8 cellular contexts compared by ENCODE assay signal in the genomic region with DNA sequence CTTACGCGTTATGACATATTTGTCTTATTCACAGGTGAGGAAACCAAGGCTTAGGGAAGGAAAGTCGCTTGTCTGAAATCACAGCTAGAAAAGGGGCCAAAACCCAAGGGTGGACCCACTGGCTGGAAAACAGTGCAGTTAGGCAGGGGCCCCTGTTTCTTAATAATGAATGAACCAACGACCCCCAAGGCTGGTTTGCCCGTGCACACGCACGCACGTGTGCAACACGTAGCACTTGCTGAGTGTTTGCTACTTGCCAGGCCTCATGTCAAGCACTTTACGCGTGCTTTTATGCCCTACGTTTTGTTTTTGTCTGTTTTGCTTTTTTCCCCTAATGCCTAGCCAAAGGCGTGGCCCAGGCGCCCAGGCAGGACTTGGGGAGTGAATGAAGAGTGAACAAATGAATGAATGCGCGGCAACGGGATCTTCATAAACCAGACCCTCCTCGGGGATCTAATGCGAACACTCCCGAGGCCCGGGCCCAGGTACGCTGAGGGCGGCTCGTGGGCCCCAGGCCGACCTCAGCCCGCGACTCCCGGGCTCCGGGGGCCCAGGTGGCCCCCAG. TPM values are rescaled to one million over a fixed set of nuclear protein-coding genes. Genes with fewer than 3 reads are reported as not detected.
DNase-seq lines count a peak whose midpoint lies in the region; ATAC-seq and TF ChIP-seq lines count a peak whose summit lies in the region.

No MANE protein-coding gene starts in this region.

- ATAC-seq in central memory CD8-positive, alpha-beta T cell (replicated peaks; ENCODE audit: extremely low read depth, poor library complexity, severe bottlenecking) = no peak
- no peak for ATAC-seq in GM21786 (IDR thresholded peaks at IDR 0.05; ENCODE audit: unreplicated experiment)

- TF ChIP-seq POLR2A in vagina (IDR thresholded peaks at IDR 0.05) = no peak

- no peaks in the 10 kb centered on the region for H3K36me3 ChIP-seq in mesodermal cell (ENCODE audit: control insufficient read depth, insufficient read depth, low read length)
- no peaks in the 10 kb centered on the region for H3K36me3 ChIP-seq in vagina

- H3K4me1 ChIP-seq in mesodermal cell (ENCODE audit: control insufficient read depth, insufficient read depth, low read length, poor library complexity, severe bottlenecking) (no peaks in the 10 kb centered on the region), vagina (peaks cover 38% of the 10 kb centered on the region)

- DNase-seq in NCI-H345 (lab: John Stamatoyannopoulos, UW) (peak; percentile 34), NCI-H345 treated with DMSO at 0.1 percent for 48 hours (lab: John Stamatoyannopoulos, UW; ENCODE audit: unreplicated experiment) (no peak), NAMALWA (ENCODE audit: low spot score) (peak; percentile 46), vagina (ENCODE audit: extremely low spot score in 2 of 2) (no peak), NCI-H2107 treated with DMSO at 0.1 percent for 48 hours (lab: John Stamatoyannopoulos, UW; ENCODE audit: unreplicated experiment) (no peak)
- peak in 1 of 2 donors; percentile 17 for DNase-seq in central memory CD8-positive, alpha-beta T cell (ENCODE audit: low spot score in 2 of 2)

- intact Hi-C loops in vagina (cut with DNase I) = no loop called here

- H3K36me3 Mint-ChIP-seq in central memory CD8-positive, alpha-beta T cell (ENCODE audit: insufficient read depth) = peaks cover 8% of the 10 kb centered on the region

- no peak for TF ChIP-seq CTCF in vagina (IDR thresholded peaks at IDR 0.05)

- H3K27ac ChIP-seq in mesodermal cell (ENCODE audit: low read depth, low read length, severe bottlenecking) (no peak overlapping the region), vagina (peak overlapping the region; percentile 91)

- peak overlapping the region; percentile 90 for H3K27ac Mint-ChIP-seq in central memory CD8-positive, alpha-beta T cell (ENCODE audit: low read depth)

- H3K9me3 ChIP-seq in mesodermal cell (ENCODE audit: control insufficient read depth, low read length) (no peaks in the 10 kb centered on the region), vagina (no peaks in the 10 kb centered on the region)

- peaks cover 23% of the 10 kb centered on the region for H3K4me1 Mint-ChIP-seq in central memory CD8-positive, alpha-beta T cell

- H3K9me3 Mint-ChIP-seq in central memory CD8-positive, alpha-beta T cell = no peaks in the 10 kb centered on the region

- no peaks in the 10 kb centered on the region for H3K27me3 Mint-ChIP-seq in central memory CD8-positive, alpha-beta T cell

- H3K27me3 ChIP-seq in vagina = no peaks in the 10 kb centered on the region

- H3K4me3 ChIP-seq in mesodermal cell (ENCODE audit: extremely low read depth, insufficient read depth, low read length, poor library complexity, severe bottlenecking) (peak overlapping the region; percentile 96), vagina (peak overlapping the region; percentile 92 to 99)

- whole genome bisulfite sequencing in mesodermal cell (ENCODE audit: insufficient coverage in 2 of 2), 2 experiments = 30 to 34% methylated on average over 22 to 29 of the region's 29 CpGs

- H3K4me3 Mint-ChIP-seq in central memory CD8-positive, alpha-beta T cell = peak overlapping the region; percentile 92

RNA-seq across cellular contexts. Expression of a gene that starts 0.6 kb away (rescaled TPM):
- 68.9 TPM for polyA plus RNA-seq in mesodermal cell (2013, experiment 1 of 2)
- polyA plus RNA-seq in mesodermal cell (2013, experiment 2 of 2) = 72.2 TPM
- total RNA-seq in vagina = 42.5 TPM

RNA-seq across cellular contexts. Expression of a gene that starts 50.9 kb away (rescaled TPM):
- polyA plus RNA-seq in mesodermal cell (2013, experiment 1 of 2) = 20.6 TPM
- polyA plus RNA-seq in mesodermal cell (2013, experiment 2 of 2) = 17.8 TPM
- 39.3 TPM for total RNA-seq in vagina

Comparison
In these comparisons a context has a peak if more than half of its experiments do, and no peak if none do; other contexts are left out.
1. DNase-seq: peak in NCI-H345 (single experiment) and NAMALWA (single experiment); none in NCI-H345 treated with DMSO at 0.1 percent for 48 hours (single experiment), vagina (0 of 2) and NCI-H2107 treated with DMSO at 0.1 percent for 48 hours (single experiment).